In the genomic region with DNA sequence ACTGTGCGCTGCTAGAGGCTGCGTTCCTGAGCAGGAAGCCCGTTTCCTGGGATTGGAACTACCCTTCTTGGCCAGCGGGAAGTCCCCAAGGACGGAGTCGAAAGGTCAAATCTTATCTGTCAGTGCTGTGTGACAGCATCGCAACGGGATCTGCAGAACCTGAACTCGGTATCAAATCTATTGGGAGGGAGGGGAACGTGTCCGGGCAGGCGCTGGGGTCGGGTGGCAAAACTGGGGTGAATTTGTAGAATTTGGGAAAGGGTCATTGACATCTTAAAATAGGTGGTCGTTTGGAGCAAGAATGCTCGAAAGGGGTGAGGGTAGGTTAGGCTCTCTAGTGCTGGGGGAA, we compare ENCODE assay signal across 9 cellular contexts. TPM values are rescaled to one million over a fixed set of nuclear protein-coding genes. Genes with fewer than 3 reads are reported as not detected.
DNase-seq lines count a peak whose midpoint lies in the region; ATAC-seq and TF ChIP-seq lines count a peak whose summit lies in the region.
"Had no signal": no experiment of that assay in that cellular context is flagged by ENCODE, and none has a peak within 500 bp of the region (broad histone marks: within the 10 kb centered on the region; RNA-seq: fewer than 3 reads in every experiment).

No MANE protein-coding gene starts in this region.

- H3K4me3 Mint-ChIP-seq in natural killer cell: peak overlapping the region; percentile 99

- H3K27ac Mint-ChIP-seq in natural killer cell: peak overlapping the region; percentile 92 to 99

- H3K4me1 Mint-ChIP-seq in natural killer cell: peaks cover 37 to 45% of the 10 kb centered on the region in 2 donors

- H3K36me3 ChIP-seq in BJ (ENCODE audit: control insufficient read depth, insufficient read depth, low read length): no peaks in the 10 kb centered on the region; the same call in 1 of the 2 replicates
- H3K36me3 ChIP-seq in HUES48 (ENCODE audit: control insufficient read depth, insufficient read depth, low read length): peaks cover 13% of the 10 kb centered on the region; the same call in 1 of the 2 replicates

- CTCF ChIA-PET in BJ (lab: Yijun Ruan, JAX): no interaction called here

- H3K27ac ChIP-seq in HUES48 (ENCODE audit: low read depth, low read length): peak overlapping the region; percentile 81

- peaks cover 22% of the 10 kb centered on the region for H3K4me1 ChIP-seq in HUES48 (ENCODE audit: control insufficient read depth, insufficient read depth, low read length)

- H3K27me3 ChIP-seq in BJ (ENCODE audit: control insufficient read depth, insufficient read depth, low read length): no peaks in the 10 kb centered on the region
- peaks cover 18% of the 10 kb centered on the region for H3K27me3 ChIP-seq in HUES48 (ENCODE audit: control insufficient read depth, insufficient read depth, low read length)

- intact Hi-C loops in natural killer cell (cut with micrococcal nuclease): no loop called here
- intact Hi-C loops in posterior vena cava (cut with DNase I): no loop called here

- TF ChIP-seq CTCF in BJ (IDR thresholded peaks at IDR 0.05; ENCODE audit: insufficient read depth, low read depth, low read length) (no peak), choroid plexus epithelial cell (conservative IDR thresholded peaks at IDR 0.05; ENCODE audit: low read depth, low read length) (no peak), natural killer cell (IDR thresholded peaks at IDR 0.05) (no peak)

- TF ChIP-seq POLR2A in erythroblast (IDR thresholded peaks at IDR 0.05; ENCODE audit: low read length): no peak

- H3K36me3 Mint-ChIP-seq in natural killer cell: no peaks in the 10 kb centered on the region

- DNase-seq in BJ (ENCODE audit: low read depth) (no peak), choroid plexus epithelial cell (ENCODE audit: low read depth) (no peak), natural killer cell (no peak), erythroblast (lab: John Stamatoyannopoulos, UW) (no peak), COR-L47 (lab: John Stamatoyannopoulos, UW) (no peak), hippocampal formation (lab: John Stamatoyannopoulos, UW) (no peak), posterior vena cava (ENCODE audit: low spot score) (no peak)

- H3K27me3 Mint-ChIP-seq in natural killer cell (ENCODE audit: low read depth in 2 of 2): peaks cover 3 to 10% of the 10 kb centered on the region in 2 donors

- H3K9ac ChIP-seq in HUES48 (ENCODE audit: low read depth, low read length): no peak overlapping the region

- H3K4me3 ChIP-seq in BJ (ENCODE audit: low read depth, low read length): peak overlapping the region; percentile 98
- peak overlapping the region; percentile 74 for H3K4me3 ChIP-seq in HUES48 (ENCODE audit: low read depth, low read length)
- peak overlapping the region; percentile 76 for H3K4me3 ChIP-seq in choroid plexus epithelial cell (ENCODE audit: low read depth, low read length)

- no peaks in the 10 kb centered on the region for H3K9me3 Mint-ChIP-seq in natural killer cell

- no peaks in the 10 kb centered on the region for H3K9me3 ChIP-seq in HUES48 (ENCODE audit: control insufficient read depth, insufficient read depth, low read length)

- POLR2A ChIA-PET in BJ (lab: Charles Lee): no interaction called here

- no peak for ATAC-seq in natural killer cell

RNA-seq across cellular contexts. Expression of a gene that starts 0.7 kb away (rescaled TPM):
- polyA plus RNA-seq in BJ (2011; rRNA removed): 176 and 386 TPM in 2 replicates
- polyA minus RNA-seq in BJ (2011; rRNA and poly(A)+ RNA removed): 128 and 142 TPM in 2 replicates
- total RNA-seq in natural killer cell (100 to 1,000 TPM; 103 to 120 (median 113) TPM), posterior vena cava (100 to 1,000 TPM; 118 TPM)

RNA-seq across cellular contexts. Expression of a gene that starts 16.8 kb away (rescaled TPM):
- not detected in 2 replicates for polyA plus RNA-seq in BJ (2011; rRNA removed)
- polyA minus RNA-seq in BJ (2011; rRNA and poly(A)+ RNA removed): not detected in 2 replicates
- total RNA-seq in natural killer cell (not detected), posterior vena cava (not detected)
- total RNA-seq: subcutaneous adipose tissue had no signal

RNA-seq across cellular contexts. Expression of a gene that starts 46.0 kb away (rescaled TPM):
- 1.7 and 2.0 TPM in 2 replicates for polyA plus RNA-seq in BJ (2011; rRNA removed)
- 0.57 TPM in 1 of 2 replicates, not detected in the other for polyA minus RNA-seq in BJ (2011; rRNA and poly(A)+ RNA removed)
- total RNA-seq in natural killer cell (10 to 100 TPM; 10.4 to 21.7 (median 14.8) TPM), posterior vena cava (10 to 100 TPM; 12.8 to 26.2 TPM)
